Comparison of ENCODE assay signal across 32 cellular contexts in genomic region chr1:10843697-10844096, GRCh38.
"Had no signal": no experiment of that assay in that cellular context is flagged by ENCODE, and none has a peak within 500 bp of the region (broad histone marks: within the 10 kb centered on the region; RNA-seq: fewer than 3 reads in every experiment).

No MANE protein-coding gene starts in this region.

- DNase-seq: activated B cell treated with CpG ODN at 0.5 μM for 24 hours; activated CD4-positive, alpha-beta memory T cell treated with anti-CD3 and anti-CD28 coated beads for 36 hours; activated CD4-positive, alpha-beta T cell treated with anti-CD3 and anti-CD28 coated beads for 4 hours; activated CD4-positive, alpha-beta T cell treated with anti-CD3 and anti-CD28 coated beads, Interleukin-2, amount 10 ng/mL, durations not matched to agents 24 days and 14 days; activated CD4-positive, CD25-positive, alpha-beta regulatory T cell treated with anti-CD3 and anti-CD28 coated beads, Interleukin-2, amount 50 U/mL, for 72 hours; activated CD8-positive, alpha-beta memory T cell treated with anti-CD3 and anti-CD28 coated beads, Interleukin-2, amount 50 U/mL, for 4 hours; activated CD8-positive, alpha-beta T cell treated with anti-CD3 and anti-CD28 coated beads for 36 hours; activated effector memory CD4-positive, alpha-beta T cell treated with anti-CD3 and anti-CD28 coated beads, Interleukin-2, amount 50 U/mL, for 16 hours; activated gamma-delta T cell treated with Interleukin-2 at 50 U/mL for 16 hours; activated naive CD4-positive, alpha-beta T cell; activated naive CD4-positive, alpha-beta T cell treated with anti-CD3 and anti-CD28 coated beads for 36 hours; activated naive CD4-positive, alpha-beta T cell treated with anti-CD3 and anti-CD28 coated beads, Interleukin-2, amount 50 U/mL, for 16 hours; activated naive CD8-positive, alpha-beta T cell treated with anti-CD3 and anti-CD28 coated beads for 36 hours; activated T-cell treated with anti-CD3 and anti-CD28 coated beads for 4 hours; activated T-cell treated with anti-CD3 and anti-CD28 coated beads, Interleukin-2, amount 50 U/mL, for 1 hour; activated T-cell treated with anti-CD3 and anti-CD28 coated beads, Interleukin-2, amount 50 U/mL, for 4 hours; activated T-cell treated with anti-CD3 and anti-CD28 coated beads, Interleukin-2, amount 50 U/mL, for 72 hours; adrenal gland; amniotic stem cell; aorta; body of pancreas; brain microvascular endothelial cell; central memory CD4-positive, alpha-beta T cell; T-helper 2 cell; T-helper 9 cell had no signal

- H3K4me1 ChIP-seq: adrenal gland, body of pancreas, breast epithelium had no signal

- H3K27ac ChIP-seq: adrenal gland, body of pancreas, brain microvascular endothelial cell, breast epithelium, VCaP had no signal

- ATAC-seq: activated CD8-positive, alpha-beta T cell treated with anti-CD3 and anti-CD28 coated beads for 36 hours; activated naive CD4-positive, alpha-beta T cell treated with anti-CD3 and anti-CD28 coated beads, Interleukin-2, amount 50 U/mL, for 72 hours; activated T-cell treated with anti-CD3 and anti-CD28 coated beads, Interleukin-2, amount 50 U/mL, for 4 hours; activated T-cell treated with anti-CD3 and anti-CD28 coated beads, Interleukin-2, amount 50 U/mL, for 72 hours; activated T-helper 17 cell treated with anti-CD3 and anti-CD28 coated beads, Interleukin-2, amount 50 U/mL, for 72 hours; body of pancreas had no signal

- H3K27me3 ChIP-seq: adrenal gland, body of pancreas, brain microvascular endothelial cell, breast epithelium had no signal

- H3K4me3 ChIP-seq: adrenal gland, body of pancreas, breast epithelium had no signal

- H3K36me3 ChIP-seq: adrenal gland, brain microvascular endothelial cell, breast epithelium had no signal

- FAIRE-seq: astrocyte, colon, TTC549 had no signal

- H3K9me3 ChIP-seq: adrenal gland, body of pancreas had no signal
